ENCODE assay signal across 8 cellular contexts in the genomic region with DNA sequence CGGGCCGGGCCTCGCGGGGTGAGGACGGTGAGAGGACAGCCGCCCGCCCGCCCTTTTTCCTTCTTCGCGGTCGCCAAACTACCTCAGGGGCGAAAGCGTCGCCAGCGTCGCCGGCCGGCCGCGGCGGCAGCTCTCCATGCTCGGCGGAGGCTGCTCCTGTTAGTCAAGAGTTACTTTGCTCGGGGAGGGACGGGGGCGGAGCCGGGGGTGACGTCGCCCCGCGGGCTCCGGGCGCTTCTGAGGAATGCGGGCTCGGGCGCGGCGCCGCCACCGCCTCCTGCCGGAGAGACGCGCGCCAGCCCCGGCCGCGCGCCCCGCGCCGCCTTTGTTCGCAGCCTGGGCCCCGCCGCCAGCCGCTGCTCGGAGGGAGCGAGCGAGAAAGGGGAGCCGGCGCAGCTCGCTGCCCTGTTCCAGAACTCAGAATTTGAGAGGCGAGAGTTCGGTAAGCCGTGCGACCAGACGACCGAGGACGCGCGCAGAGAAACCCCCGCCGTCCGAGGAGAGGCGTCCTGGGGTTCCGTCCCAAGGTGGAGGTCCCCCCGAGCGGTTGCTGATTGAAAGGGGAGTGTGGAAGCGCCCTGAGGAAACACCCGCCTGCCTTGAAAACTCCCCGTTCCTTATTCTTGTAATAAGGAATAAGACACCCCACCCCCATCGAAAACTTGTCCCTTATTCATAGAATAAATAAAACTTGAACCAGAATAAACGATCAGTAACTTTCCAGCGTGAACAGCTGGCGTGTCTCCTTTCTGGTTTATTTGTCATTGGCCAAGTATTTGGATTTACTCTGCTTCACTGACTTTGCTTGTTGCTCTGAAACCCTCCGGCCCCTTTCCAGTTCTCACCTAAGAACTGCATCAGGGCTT. TPM values are rescaled to one million over a fixed set of nuclear protein-coding genes. Genes with fewer than 3 reads are reported as not detected.
DNase-seq lines count a peak whose midpoint lies in the region; ATAC-seq and TF ChIP-seq lines count a peak whose summit lies in the region.

TSS of gene PTPRK (minus strand) at position 164 of the 866 bp plus-strand sequence. CDS start 241 bp downstream, outside the sequence.

- H3K27ac ChIP-seq in RWPE2 (ENCODE audit: poor library complexity, severe bottlenecking) (peak within 1 kb of the TSS; percentile 83), substantia nigra (ENCODE audit: low read depth, low read length, poor library complexity, severe bottlenecking) (peak within 1 kb of the TSS; percentile 98)

- peak; percentile 78 for TF ChIP-seq CTCF in RWPE2 (IDR thresholded peaks at IDR 0.05; ENCODE audit: poor library complexity, severe bottlenecking)

- H3K4me3 ChIP-seq in RWPE2 (ENCODE audit: severe bottlenecking), result peak within 1 kb of the TSS; percentile 61

- H3K36me3 Mint-ChIP-seq in activated naive CD4-positive, alpha-beta T cell treated with anti-CD3 and anti-CD28 coated beads, Interleukin-2, amount 50 U/mL, for 24 hours, result no peaks in the 10 kb centered on the region

- DNase-seq in DMS 273 (lab: John Stamatoyannopoulos, UW; ENCODE audit: unreplicated experiment), result peak; percentile 97
- peak; percentile 88 for DNase-seq in HT1080 (ENCODE audit: low read depth)
- peak; percentile 91 for DNase-seq in RWPE2 (ENCODE audit: low spot score)
- peak; percentile 95 for DNase-seq in globus pallidus (ENCODE audit: low spot score)
- peak; percentile 46 to 96 (median 88) for DNase-seq in nucleus accumbens (lab: John Stamatoyannopoulos, UW)
- DNase-seq in substantia nigra (lab: John Stamatoyannopoulos, UW), result peak; percentile 53 to 95 (median 87)

- H3K4me1 Mint-ChIP-seq in activated naive CD4-positive, alpha-beta T cell treated with anti-CD3 and anti-CD28 coated beads, Interleukin-2, amount 50 U/mL, for 24 hours, result peaks cover 11% of the 10 kb centered on the region

- ATAC-seq in GM21360 (IDR thresholded peaks at IDR 0.05; ENCODE audit: unreplicated experiment), result peak; percentile 97
- peak; percentile 67 for ATAC-seq in RWPE2 (ENCODE audit: low read depth)

- H3K36me3 ChIP-seq in RWPE2 (ENCODE audit: low read depth), result peaks cover 5% of the 10 kb centered on the region; the same call in 1 of the 2 replicates

- peaks cover 24% of the 10 kb centered on the region for H3K27me3 Mint-ChIP-seq in activated naive CD4-positive, alpha-beta T cell treated with anti-CD3 and anti-CD28 coated beads, Interleukin-2, amount 50 U/mL, for 24 hours

- H3K4me3 Mint-ChIP-seq in activated naive CD4-positive, alpha-beta T cell treated with anti-CD3 and anti-CD28 coated beads, Interleukin-2, amount 50 U/mL, for 24 hours, result peak within 1 kb of the TSS; percentile 90

- no peaks in the 10 kb centered on the region for H3K27me3 ChIP-seq in RWPE2 (ENCODE audit: insufficient read depth, poor library complexity, severe bottlenecking)

- H3K9me3 ChIP-seq in RWPE2 (ENCODE audit: severe bottlenecking), result no peaks in the 10 kb centered on the region

- peak within 1 kb of the TSS; percentile 86 for H3K27ac Mint-ChIP-seq in activated naive CD4-positive, alpha-beta T cell treated with anti-CD3 and anti-CD28 coated beads, Interleukin-2, amount 50 U/mL, for 24 hours

- no peaks in the 10 kb centered on the region for H3K9me3 Mint-ChIP-seq in activated naive CD4-positive, alpha-beta T cell treated with anti-CD3 and anti-CD28 coated beads, Interleukin-2, amount 50 U/mL, for 24 hours

- H3K4me1 ChIP-seq in RWPE2 (ENCODE audit: insufficient read depth, poor library complexity, severe bottlenecking), result peaks cover 35% of the 10 kb centered on the region

RNA-seq across cellular contexts. Expression of gene PTPRK, which starts in this region (rescaled TPM):
- total RNA-seq in HT1080 (2014; rRNA removed; shearing (Covaris generic)), result 51.7 and 102 TPM in 2 replicates
- 28.8 and 57.3 TPM in 2 replicates for polyA plus RNA-seq in HT1080 (2015; cell fraction: cytosol; rRNA removed)
- polyA plus RNA-seq in HT1080 (2015; cell fraction: nucleus; rRNA removed), result 66.1 and 74.0 TPM in 2 replicates

Comparison
In these comparisons a context has a peak if more than half of its experiments do, and no peak if none do; other contexts are left out.
1. Peak in every context shown above with its lines: DNase-seq, ATAC-seq, H3K4me3 ChIP-seq and H3K27ac ChIP-seq.